Comparison of ENCODE assay signal across 8 cellular contexts in the genomic region with DNA sequence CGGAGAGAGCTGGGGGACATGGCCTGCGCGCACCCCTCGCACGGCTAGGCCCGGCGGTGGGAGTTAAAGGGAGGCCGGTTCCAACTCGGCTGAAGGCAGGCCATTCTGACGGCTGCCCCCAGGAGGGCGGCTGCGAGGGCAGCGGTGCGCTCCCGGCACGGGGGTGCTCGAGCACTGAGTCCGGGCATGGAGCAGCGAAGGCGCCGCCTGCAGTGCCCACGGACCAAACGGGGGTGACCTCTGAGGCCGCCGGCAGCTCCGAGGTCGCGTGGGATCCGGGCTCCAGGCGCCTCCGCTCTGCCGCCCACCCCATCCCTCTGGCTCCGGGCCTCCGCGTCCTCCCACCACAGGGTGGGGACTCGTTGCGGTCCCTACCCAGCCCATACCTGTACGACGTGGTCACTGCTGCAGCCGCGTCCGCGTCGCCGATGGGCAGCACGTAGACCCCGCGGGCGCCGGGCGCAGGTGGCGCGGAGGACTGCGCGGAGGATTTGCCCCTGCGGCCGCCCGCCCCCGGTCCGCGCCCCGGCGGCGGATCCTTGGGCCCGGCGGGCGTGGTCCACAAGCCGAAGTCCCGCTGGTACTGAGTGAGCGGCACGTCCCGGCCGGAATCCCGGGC. TPM values are rescaled to one million over a fixed set of nuclear protein-coding genes. Genes with fewer than 3 reads are reported as not detected.
DNase-seq lines count a peak whose midpoint lies in the region; ATAC-seq and TF ChIP-seq lines count a peak whose summit lies in the region.

No MANE protein-coding gene starts in this region.

- peak overlapping the region; percentile 74 for H3K4me3 ChIP-seq in SJCRH30
- peak overlapping the region in 2 of 3 donors; percentile 33 to 63 for H3K4me3 ChIP-seq in liver (ENCODE audit: low read depth in 1 of 3, low read length in 3 of 3)
- H3K4me3 ChIP-seq in suprapubic skin = peak overlapping the region; percentile 80

- H3K4me1 ChIP-seq in SJCRH30 (peaks cover 8% of the 10 kb centered on the region), liver (ENCODE audit: control insufficient read depth in 4 of 4, insufficient read depth in 4 of 4, low read length in 3 of 4) (peaks cover 0 to 16% (median 9%) of the 10 kb centered on the region in 4 donors), suprapubic skin (peaks cover 20% of the 10 kb centered on the region)

- H3K9ac ChIP-seq in liver (ENCODE audit: low read depth in 1 of 2, low read length in 2 of 2) = no peak overlapping the region

- TF ChIP-seq POLR2A in suprapubic skin (IDR thresholded peaks at IDR 0.05) = no peak

- no peak for TF ChIP-seq RAD21 in liver (IDR thresholded peaks at IDR 0.05)

- no peak for TF ChIP-seq EP300 in suprapubic skin (IDR thresholded peaks at IDR 0.05)

- 6% methylated on average over 74 of the region's 74 CpGs for WGBS in liver
- WGBS in suprapubic skin = 0% methylated on average over 11 of the region's 74 CpGs

- ATAC-seq in GM21786 (IDR thresholded peaks at IDR 0.05; ENCODE audit: unreplicated experiment) = peak; percentile 22

- TF ChIP-seq CTCF in liver (IDR thresholded peaks at IDR 0.05; ENCODE audit: low read depth, low read length, missing input control) = no peak
- no peak for TF ChIP-seq CTCF in suprapubic skin (IDR thresholded peaks at IDR 0.05)

- H3K36me3 ChIP-seq in SJCRH30 (no peaks in the 10 kb centered on the region), liver (ENCODE audit: control insufficient read depth in 4 of 4, insufficient read depth in 3 of 4, low read depth in 1 of 4, low read length in 3 of 4) (peaks cover 6 to 15% (median 9%) of the 10 kb centered on the region in 4 donors), suprapubic skin (peaks cover 15% of the 10 kb centered on the region)

- H3K9me3 ChIP-seq in SJCRH30 (replicated peaks) = no peaks in the 10 kb centered on the region
- no peaks in the 10 kb centered on the region for H3K9me3 ChIP-seq in liver (ENCODE audit: control insufficient read depth in 4 of 4, low read length in 3 of 4)
- H3K9me3 ChIP-seq in suprapubic skin = no peaks in the 10 kb centered on the region

- DNase-seq in EL (peak; percentile 46), SJCRH30 (peak; percentile 27 to 44), suprapubic skin (ENCODE audit: low spot score in 2 of 2) (peak in 1 of 2 donors; percentile 69), inferior parietal cortex (ENCODE audit: extremely low spot score) (no peak), NCI-H526 treated with DMSO at 0.1 percent for 48 hours (lab: John Stamatoyannopoulos, UW) (no peak)

- no peaks in the 10 kb centered on the region for H3K27me3 ChIP-seq in SJCRH30
- H3K27me3 ChIP-seq in liver (ENCODE audit: control insufficient read depth in 4 of 4, insufficient read depth in 4 of 4, low read length in 3 of 4) = no peaks in the 10 kb centered on the region
- no peaks in the 10 kb centered on the region for H3K27me3 ChIP-seq in suprapubic skin

- H3K27ac ChIP-seq in SJCRH30 = no peak overlapping the region
- H3K27ac ChIP-seq in cingulate gyrus (ENCODE audit: low read depth, low read length) = peak overlapping the region; percentile 88
- H3K27ac ChIP-seq in liver (ENCODE audit: low read depth in 1 of 2, low read length in 2 of 2) = no peak overlapping the region
- H3K27ac ChIP-seq in suprapubic skin = no peak overlapping the region

TF ChIP-seq in liver, 16 proteins besides CTCF, POLR2A, EP300 and RAD21:
- no peak for TF ChIP-seq TAF1 (conservative IDR thresholded peaks at IDR 0.05)
- TF ChIP-seq FOXA2 (IDR thresholded peaks at IDR 0.05) = no peak
- TF ChIP-seq, protein P1, sequence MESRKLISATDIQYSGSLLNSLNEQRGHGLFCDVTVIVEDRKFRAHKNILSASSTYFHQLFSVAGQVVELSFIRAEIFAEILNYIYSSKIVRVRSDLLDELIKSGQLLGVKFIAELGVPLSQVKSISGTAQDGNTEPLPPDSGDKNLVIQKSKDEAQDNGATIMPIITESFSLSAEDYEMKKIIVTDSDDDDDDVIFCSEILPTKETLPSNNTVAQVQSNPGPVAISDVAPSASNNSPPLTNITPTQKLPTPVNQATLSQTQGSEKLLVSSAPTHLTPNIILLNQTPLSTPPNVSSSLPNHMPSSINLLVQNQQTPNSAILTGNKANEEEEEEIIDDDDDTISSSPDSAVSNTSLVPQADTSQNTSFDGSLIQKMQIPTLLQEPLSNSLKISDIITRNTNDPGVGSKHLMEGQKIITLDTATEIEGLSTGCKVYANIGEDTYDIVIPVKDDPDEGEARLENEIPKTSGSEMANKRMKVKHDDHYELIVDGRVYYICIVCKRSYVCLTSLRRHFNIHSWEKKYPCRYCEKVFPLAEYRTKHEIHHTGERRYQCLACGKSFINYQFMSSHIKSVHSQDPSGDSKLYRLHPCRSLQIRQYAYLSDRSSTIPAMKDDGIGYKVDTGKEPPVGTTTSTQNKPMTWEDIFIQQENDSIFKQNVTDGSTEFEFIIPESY (IDR thresholded peaks at IDR 0.05) = no peak
- no peak for TF ChIP-seq JUND (IDR thresholded peaks at IDR 0.05)
- TF ChIP-seq YY1 (IDR thresholded peaks at IDR 0.05) = no peak
- TF ChIP-seq HNF4A (conservative IDR thresholded peaks at IDR 0.05) = no peak
- TF ChIP-seq, protein P2, sequence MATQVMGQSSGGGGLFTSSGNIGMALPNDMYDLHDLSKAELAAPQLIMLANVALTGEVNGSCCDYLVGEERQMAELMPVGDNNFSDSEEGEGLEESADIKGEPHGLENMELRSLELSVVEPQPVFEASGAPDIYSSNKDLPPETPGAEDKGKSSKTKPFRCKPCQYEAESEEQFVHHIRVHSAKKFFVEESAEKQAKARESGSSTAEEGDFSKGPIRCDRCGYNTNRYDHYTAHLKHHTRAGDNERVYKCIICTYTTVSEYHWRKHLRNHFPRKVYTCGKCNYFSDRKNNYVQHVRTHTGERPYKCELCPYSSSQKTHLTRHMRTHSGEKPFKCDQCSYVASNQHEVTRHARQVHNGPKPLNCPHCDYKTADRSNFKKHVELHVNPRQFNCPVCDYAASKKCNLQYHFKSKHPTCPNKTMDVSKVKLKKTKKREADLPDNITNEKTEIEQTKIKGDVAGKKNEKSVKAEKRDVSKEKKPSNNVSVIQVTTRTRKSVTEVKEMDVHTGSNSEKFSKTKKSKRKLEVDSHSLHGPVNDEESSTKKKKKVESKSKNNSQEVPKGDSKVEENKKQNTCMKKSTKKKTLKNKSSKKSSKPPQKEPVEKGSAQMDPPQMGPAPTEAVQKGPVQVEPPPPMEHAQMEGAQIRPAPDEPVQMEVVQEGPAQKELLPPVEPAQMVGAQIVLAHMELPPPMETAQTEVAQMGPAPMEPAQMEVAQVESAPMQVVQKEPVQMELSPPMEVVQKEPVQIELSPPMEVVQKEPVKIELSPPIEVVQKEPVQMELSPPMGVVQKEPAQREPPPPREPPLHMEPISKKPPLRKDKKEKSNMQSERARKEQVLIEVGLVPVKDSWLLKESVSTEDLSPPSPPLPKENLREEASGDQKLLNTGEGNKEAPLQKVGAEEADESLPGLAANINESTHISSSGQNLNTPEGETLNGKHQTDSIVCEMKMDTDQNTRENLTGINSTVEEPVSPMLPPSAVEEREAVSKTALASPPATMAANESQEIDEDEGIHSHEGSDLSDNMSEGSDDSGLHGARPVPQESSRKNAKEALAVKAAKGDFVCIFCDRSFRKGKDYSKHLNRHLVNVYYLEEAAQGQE (IDR thresholded peaks at IDR 0.05) = no peak
- TF ChIP-seq SP1 (IDR thresholded peaks at IDR 0.05) = no peak
- TF ChIP-seq, protein P3, sequence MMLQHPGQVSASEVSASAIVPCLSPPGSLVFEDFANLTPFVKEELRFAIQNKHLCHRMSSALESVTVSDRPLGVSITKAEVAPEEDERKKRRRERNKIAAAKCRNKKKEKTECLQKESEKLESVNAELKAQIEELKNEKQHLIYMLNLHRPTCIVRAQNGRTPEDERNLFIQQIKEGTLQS (IDR thresholded peaks at IDR 0.05) = no peak
- no peak for TF ChIP-seq NR2F2 (IDR thresholded peaks at IDR 0.05)
- TF ChIP-seq, protein P4, sequence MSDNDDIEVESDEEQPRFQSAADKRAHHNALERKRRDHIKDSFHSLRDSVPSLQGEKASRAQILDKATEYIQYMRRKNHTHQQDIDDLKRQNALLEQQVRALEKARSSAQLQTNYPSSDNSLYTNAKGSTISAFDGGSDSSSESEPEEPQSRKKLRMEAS (IDR thresholded peaks at IDR 0.05) = no peak
- TF ChIP-seq HNF4G (IDR thresholded peaks at IDR 0.05) = no peak

RNA-seq across cellular contexts. Expression of a gene that starts 0.5 kb away (rescaled TPM):
- 6.5 and 7.0 TPM in 2 replicates for total RNA-seq in SJCRH30 (2014; rRNA removed; shearing (Covaris generic))
- total RNA-seq in liver (under 1 TPM; 0.19 to 0.33 TPM), suprapubic skin (1 to 10 TPM; 4.7 to 7.9 (median 5.7) TPM)
- polyA plus RNA-seq in liver = under 1 TPM in 1 of 2 donors, not detected in 1; 0.06 TPM

RNA-seq across cellular contexts. Expression of a gene that starts 59.8 kb away (rescaled TPM):
- 51.4 and 55.5 TPM in 2 replicates for total RNA-seq in SJCRH30 (2014; rRNA removed; shearing (Covaris generic))
- 10 to 100 TPM; 16.1 to 23.3 TPM for total RNA-seq in liver
- 10 to 100 TPM; 21.0 to 32.7 TPM for polyA plus RNA-seq in liver
- total RNA-seq in suprapubic skin = 10 to 100 TPM; 26.5 to 41.3 (median 32.9) TPM

Comparison
In these comparisons a context has a peak if more than half of its experiments do, and no peak if none do; other contexts are left out.
1. DNase-seq: peak in EL (single experiment) and SJCRH30 (2 of 2); none in inferior parietal cortex (single experiment) and NCI-H526 treated with DMSO at 0.1 percent for 48 hours (single experiment).
2. Peak in every context shown above with its lines, with median percentiles within 50 percentile points of each other: H3K4me3 ChIP-seq.